ENCODE assay signal across 16 cellular contexts in the genomic region with DNA sequence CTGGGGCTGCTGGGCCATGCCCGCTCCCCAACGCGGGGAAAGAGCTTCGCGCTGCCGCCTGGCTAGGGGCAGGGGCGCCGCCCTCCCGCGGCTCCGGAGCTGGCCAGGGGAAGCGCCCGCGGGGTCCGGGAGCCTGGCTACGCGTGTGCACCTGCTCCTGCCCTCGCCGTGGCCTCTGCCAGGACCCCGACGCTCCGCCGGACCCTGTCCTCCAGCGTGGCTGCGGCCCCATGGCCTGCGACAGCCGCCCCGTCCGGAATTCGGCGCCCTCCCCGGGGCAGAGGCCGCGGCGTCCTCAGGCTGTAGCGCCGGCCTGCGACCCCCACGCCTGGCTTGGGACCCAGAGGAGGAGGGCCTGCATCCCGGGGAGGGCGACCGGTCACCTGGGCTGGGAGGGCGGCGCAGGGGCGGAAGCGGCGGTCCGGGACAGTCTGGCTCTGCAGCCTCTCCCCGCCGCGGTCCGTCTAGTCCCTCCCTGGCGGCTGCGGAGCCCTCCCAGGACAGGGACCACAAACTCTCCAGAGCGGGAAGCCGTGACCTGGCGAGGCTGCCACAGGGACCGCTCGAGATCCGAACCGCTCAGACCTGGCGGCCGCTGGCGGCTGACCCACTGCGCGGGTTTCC.
DNase-seq lines count a peak whose midpoint lies in the region; ATAC-seq, FAIRE-seq and TF ChIP-seq lines count a peak whose summit lies in the region.
"Had no signal": no experiment of that assay in that cellular context is flagged by ENCODE, and none has a peak within 500 bp of the region (broad histone marks: within the 10 kb centered on the region; RNA-seq: fewer than 3 reads in every experiment).

No MANE protein-coding gene starts in this region.

- H2AK5ac ChIP-seq in H1 (ENCODE audit: low read depth, low read length) = no peak overlapping the region

- H3K9me3 ChIP-seq in breast epithelium (no peaks in the 10 kb centered on the region), H1 (ENCODE audit: insufficient read depth in 2 of 2, low read depth in 1 of 2, low read length in 1 of 2) (peaks cover 52 to 68% of the 10 kb centered on the region in 2 experiments), lung (ENCODE audit: control insufficient read depth in 2 of 2, insufficient read depth in 1 of 2, low read length in 1 of 2) (no peaks in the 10 kb centered on the region)

- TF ChIP-seq CTCF in breast epithelium (IDR thresholded peaks at IDR 0.05) = no peak
- TF ChIP-seq CTCF in MCF 10A (IDR thresholded peaks at IDR 0.05; ENCODE audit: unreplicated experiment) = no peak
- TF ChIP-seq CTCF in H1 (IDR thresholded peaks at IDR 0.05; ENCODE audit: control extremely low read depth in 1 of 3, insufficient read depth in 1 of 3, low read depth in 1 of 3, low read length in 3 of 3) = no peak
- no peak for TF ChIP-seq CTCF in lung (IDR thresholded peaks at IDR 0.05; ENCODE audit: control extremely low read depth, extremely low read depth)

- POLR2A ChIA-PET in MCF 10A (lab: Yijun Ruan, JAX) = no interaction called here
- POLR2A ChIA-PET in H1 (lab: Charles Lee; ENCODE audit: partially characterized antibody) = no interaction called here

- no peaks in the 10 kb centered on the region for H4K20me1 ChIP-seq in H1 (replicated peaks in 1 of 2; ENCODE audit: control insufficient read depth in 1 of 2, insufficient read depth in 2 of 2, low read length in 2 of 2)

- no peak overlapping the region for H3K9ac ChIP-seq in H1 (replicated peaks in 1 of 4; ENCODE audit: extremely low read depth in 1 of 4, low read depth in 3 of 4, low read length in 3 of 4)
- H3K9ac ChIP-seq: KMS-11 had no signal

- no peak overlapping the region for H2BK5ac ChIP-seq in H1 (ENCODE audit: low read depth, low read length)

- H4K8ac ChIP-seq in H1 (ENCODE audit: extremely low read depth, insufficient read depth, low read length) = peak overlapping the region; percentile 5; the same call in 1 of the 2 replicates

- no peak overlapping the region for H2BK12ac ChIP-seq in H1 (ENCODE audit: low read depth, low read length)

- no peak overlapping the region for H3K23ac ChIP-seq in H1 (ENCODE audit: insufficient read length)

- no peaks in the 10 kb centered on the region for H3K27me3 Mint-ChIP-seq in MCF 10A (ENCODE audit: insufficient read depth, unreplicated experiment)

- TF ChIP-seq POLR2A in breast epithelium (IDR thresholded peaks at IDR 0.05) = no peak
- no peak for TF ChIP-seq POLR2A in H1 (IDR thresholded peaks at IDR 0.05; ENCODE audit: control extremely low read depth in 1 of 2, low read depth in 2 of 2, low read length in 2 of 2)

- H3K27me3 ChIP-seq in breast epithelium = peaks cover 0 to 12% of the 10 kb centered on the region in 2 donors
- H3K27me3 ChIP-seq in H1 (replicated peaks in 1 of 4; ENCODE audit: control insufficient read depth in 3 of 4, extremely low read depth in 1 of 4, insufficient read depth in 3 of 4, low read length in 3 of 4) = no peaks in the 10 kb centered on the region
- H3K27me3 ChIP-seq in lung (ENCODE audit: control insufficient read depth, insufficient read depth) = peaks cover 15% of the 10 kb centered on the region

- no peak overlapping the region for H4K5ac ChIP-seq in H1 (ENCODE audit: insufficient read length, low read depth, low read length)

- H3K9me3 Mint-ChIP-seq in MCF 10A (ENCODE audit: unreplicated experiment) = no peaks in the 10 kb centered on the region
- H3K9me3 Mint-ChIP-seq: CD4-positive, alpha-beta memory T cell had no signal

- no peak overlapping the region for H4K91ac ChIP-seq in H1 (replicated peaks; ENCODE audit: insufficient read length, low read length)

- ATAC-seq in lung (ENCODE audit: insufficient read depth, low FRiP score) (peak; percentile 31), GM18858 (IDR thresholded peaks at IDR 0.05; ENCODE audit: unreplicated experiment) (no peak)

- no peaks in the 10 kb centered on the region for H3K36me3 ChIP-seq in breast epithelium
- H3K36me3 ChIP-seq in H1 (ENCODE audit: control insufficient read depth in 2 of 4, insufficient read depth in 4 of 4, low read length in 3 of 4) = no peaks in the 10 kb centered on the region; a peak in 1 of 8 replicates
- no peaks in the 10 kb centered on the region for H3K36me3 ChIP-seq in lung (ENCODE audit: control insufficient read depth in 2 of 2, insufficient read depth in 2 of 2, low read length in 2 of 2)
- H3K36me3 ChIP-seq in urinary bladder (ENCODE audit: insufficient read depth) = no peaks in the 10 kb centered on the region

- WGBS in H1 (ENCODE audit: extremely low coverage in 1 of 2, insufficient coverage in 1 of 2, insufficient read length in 1 of 2, insufficient replicate concordance in 2 of 2, low coverage in 1 of 2, low lambda C conversion rate in 2 of 2, missing lambda C conversion rate in 1 of 2), 2 experiments = 88% methylated on average over 45 of the region's 66 CpGs; no CpG with 5 or more reads in 1 of the 2 experiments
- 10 to 24% methylated on average over 49 to 66 of the region's 66 CpGs for WGBS in lung, 2 donors
- 25% methylated on average over 66 of the region's 66 CpGs for WGBS in urinary bladder

- H3K79me1 ChIP-seq in H1 (ENCODE audit: low read depth, low read length) = no peaks in the 10 kb centered on the region

- no peak overlapping the region for H3K27ac Mint-ChIP-seq in MCF 10A (ENCODE audit: low read depth, unreplicated experiment)
- H3K27ac Mint-ChIP-seq: CD4-positive, alpha-beta memory T cell had no signal

- H3K27ac ChIP-seq in breast epithelium (no peak overlapping the region), H1 (ENCODE audit: low read depth, low read length) (no peak overlapping the region), lung (ENCODE audit: low read depth in 1 of 2, low read length in 1 of 2) (no peak overlapping the region), urinary bladder (ENCODE audit: low read depth) (no peak overlapping the region)
- H3K27ac ChIP-seq: KMS-11, PC-9 had no signal

- intact Hi-C loops in breast epithelium (cut with DNase I; ENCODE audit: low total_unique reads) = no loop called here
- intact Hi-C loops in MCF 10A (cut with micrococcal nuclease) = no loop called here

- no peak overlapping the region for H2BK20ac ChIP-seq in H1 (ENCODE audit: low read length)

- H3K4me1 Mint-ChIP-seq in MCF 10A (ENCODE audit: insufficient read depth, unreplicated experiment) = no peaks in the 10 kb centered on the region
- H3K4me1 Mint-ChIP-seq: CD4-positive, alpha-beta memory T cell had no signal

- H2BK120ac ChIP-seq in H1 (replicated peaks; ENCODE audit: low read depth, low read length) = no peak overlapping the region

- DNase-seq in breast epithelium (ENCODE audit: low spot score in 2 of 2) (no peak), MCF 10A (ENCODE audit: unreplicated experiment) (no peak), H1 (ENCODE audit: low read depth in 1 of 2, low spot score in 2 of 2) (no peak), lung (ENCODE audit: low spot score) (no peak), frontal cortex (ENCODE audit: low spot score in 2 of 2) (no peak)
- DNase-seq in stimulated activated CD4-positive, alpha-beta T cell treated with anti-CD3 and anti-CD28 coated beads, Interleukin-1b, Interleukin-23, amount 100 ng/mL, for 48 hours = no peak
- DNase-seq: CD4-positive, alpha-beta memory T cell; NCI-H1048; NCI-H1436 treated with DMSO at 0.1 percent for 48 hours; NCI-H2029 treated with DMSO at 0.1 percent for 48 hours; NCI-H2171 treated with DMSO at 0.1 percent for 48 hours; NCI-H748 treated with DMSO at 0.1 percent for 48 hours; PC-9 had no signal

- H3K79me2 ChIP-seq in H1 (ENCODE audit: control insufficient read depth in 1 of 2, insufficient read depth in 2 of 2, low read length in 2 of 2) = no peaks in the 10 kb centered on the region

- peak overlapping the region in 2 of 3 donors; percentile 38 to 51 for H3K4me3 ChIP-seq in breast epithelium
- no peak overlapping the region for H3K4me3 ChIP-seq in H1 (ENCODE audit: extremely low read depth in 1 of 4, insufficient read depth in 2 of 4, low read depth in 3 of 4, low read length in 4 of 4)
- H3K4me3 ChIP-seq in lung = no peak overlapping the region
- peak overlapping the region; percentile 18 for H3K4me3 ChIP-seq in urinary bladder (ENCODE audit: low read depth, low read length)
- H3K4me3 ChIP-seq: PC-9 had no signal

- no peak overlapping the region for H2AFZ ChIP-seq in H1 (ENCODE audit: low read length)
- H2AFZ ChIP-seq: PC-9 had no signal

- H3K4me1 ChIP-seq in breast epithelium (no peaks in the 10 kb centered on the region), H1 (replicated peaks in 1 of 4; ENCODE audit: control insufficient read depth in 3 of 4, insufficient read depth in 4 of 4, low read length in 3 of 4) (no peaks in the 10 kb centered on the region), lung (ENCODE audit: control insufficient read depth in 2 of 2, insufficient read depth in 2 of 2, low read length in 2 of 2) (peaks cover 0 to 2% of the 10 kb centered on the region in 2 donors), urinary bladder (ENCODE audit: insufficient read depth) (no peaks in the 10 kb centered on the region)

- H2BK15ac ChIP-seq in H1 (ENCODE audit: low read length) = no peak overlapping the region

- H3K4ac ChIP-seq in H1 (replicated peaks; ENCODE audit: insufficient read length, low read depth, low read length) = no peak overlapping the region

- H3K56ac ChIP-seq in H1 (replicated peaks; ENCODE audit: insufficient read length, low read depth, low read length) = no peak overlapping the region

- H3K4me2 ChIP-seq in H1 (ENCODE audit: insufficient read depth in 1 of 2, low read depth in 2 of 2, low read length in 2 of 2) = no peak overlapping the region
- H3K4me2 ChIP-seq: KMS-11, PC-9 had no signal

- no peak overlapping the region for H3K4me3 Mint-ChIP-seq in MCF 10A (ENCODE audit: unreplicated experiment)
- H3K4me3 Mint-ChIP-seq: CD4-positive, alpha-beta memory T cell had no signal

- no peak for TF ChIP-seq RAD21 in H1 (IDR thresholded peaks at IDR 0.05 in 1 of 2, conservative IDR thresholded peaks at IDR 0.05 in 1 of 2; ENCODE audit: low read depth in 2 of 2, low read length in 2 of 2)

- FAIRE-seq in H1 (lab: Jason Lieb, UNC) (no peak), frontal cortex (lab: Jason Lieb, UNC) (no peak)

- H3K23me2 ChIP-seq in H1 (ENCODE audit: low read depth, low read length) = no peaks in the 10 kb centered on the region

- H3K14ac ChIP-seq in H1 (ENCODE audit: insufficient read length) = no peak overlapping the region

- H3K36me3 Mint-ChIP-seq in MCF 10A (ENCODE audit: insufficient read depth, unreplicated experiment) = no peaks in the 10 kb centered on the region
- H3K36me3 Mint-ChIP-seq: CD4-positive, alpha-beta memory T cell had no signal

- no peak for TF ChIP-seq EP300 in H1 (IDR thresholded peaks at IDR 0.05; ENCODE audit: borderline replicate concordance in 1 of 2, low read depth in 2 of 2, low read length in 2 of 2)

- H3K18ac ChIP-seq in H1 (ENCODE audit: extremely low read depth, low read length) = no peak overlapping the region

- CTCF ChIA-PET in MCF 10A (lab: Yijun Ruan, JAX) (interaction anchor here (1.0 kb wide), 1 partner anchor 16 kb away, joined by 3 read pairs; no protein-coding TSS in a partner anchor), H1 (lab: Charles Lee; ENCODE audit: partially characterized antibody) (interaction anchor here (0.9 kb wide), 1 partner anchor 15 kb away, joined by 3 read pairs; no protein-coding TSS in a partner anchor)

- BruUV-seq in MCF 10A (replicated peaks; lab: Mats Ljungman, UMichigan) = no TSS peak

TF ChIP-seq in H1, 55 proteins besides CTCF, POLR2A, EP300 and RAD21 (continues in another document):
- TF ChIP-seq JUN (IDR thresholded peaks at IDR 0.05; ENCODE audit: low read depth, low read length) (no peak), BACH1 (IDR thresholded peaks at IDR 0.05; ENCODE audit: low read length) (no peak)

Comparison
In these comparisons a context has a peak if more than half of its experiments do, and no peak if none do; other contexts are left out.
1. H3K4me3 ChIP-seq: peak in breast epithelium (2 of 3) and urinary bladder (single experiment); none in H1 (0 of 4) and lung (single experiment).